ENCODE assay signal across 8 cellular contexts in genomic region chr11:1202776-1203504, GRCh38. TPM values are rescaled to one million over a fixed set of nuclear protein-coding genes. Genes with fewer than 3 reads are reported as not detected.
DNase-seq lines count a peak whose midpoint lies in the region; ATAC-seq and TF ChIP-seq lines count a peak whose summit lies in the region.

No MANE protein-coding gene starts in this region.

- no peaks in the 10 kb centered on the region for H3K36me3 Mint-ChIP-seq in Calu3 (ENCODE audit: insufficient read depth, unreplicated experiment)

- H3K27me3 Mint-ChIP-seq in Calu3 (ENCODE audit: unreplicated experiment): no peaks in the 10 kb centered on the region

- DNase-seq in Calu3 (peak; percentile 84), HT-29 (ENCODE audit: low spot score) (peak; percentile 84), SKM-1 treated with dmso at 0.1 percent for 144 hours (lab: John Stamatoyannopoulos, UW; ENCODE audit: unreplicated experiment) (peak; percentile 9), left cardiac atrium (peak; percentile 60), retina (peak; percentile 89)
- peak; percentile 38 for DNase-seq in activated naive CD8-positive, alpha-beta T cell treated with anti-CD3 and anti-CD28 coated beads, Interleukin-2, amount 50 U/mL, for 16 hours (ENCODE audit: low read depth, low spot score)

- no peak overlapping the region for H3K4me3 Mint-ChIP-seq in Calu3 (ENCODE audit: low read depth, unreplicated experiment)

- no peaks in the 10 kb centered on the region for H3K9me3 Mint-ChIP-seq in Calu3 (ENCODE audit: low read depth, unreplicated experiment)

- TF ChIP-seq CTCF in Calu3 (IDR thresholded peaks at IDR 0.05; ENCODE audit: unreplicated experiment): peak; percentile 81

- intact Hi-C loops in Calu3 (cut with micrococcal nuclease; ENCODE audit: unreplicated experiment): loop anchor here (5.0 to 10.0 kb wide), 2 partner anchors 34 to 88 kb away; no protein-coding TSS in a partner anchor
- intact Hi-C loops in left cardiac atrium (cut with DNase I): loop anchor here in 1 of 2 donors (2.0 kb wide), 2 partner anchors 314 to 374 kb away; no protein-coding TSS in a partner anchor

- peak; percentile 72 to 79 for ATAC-seq in left cardiac atrium
- ATAC-seq in GM18870 (IDR thresholded peaks at IDR 0.05; ENCODE audit: unreplicated experiment): no peak
- ATAC-seq in HG03520 (IDR thresholded peaks at IDR 0.05; ENCODE audit: unreplicated experiment): no peak

- peaks cover 14% of the 10 kb centered on the region for H3K4me1 Mint-ChIP-seq in Calu3 (ENCODE audit: low read depth, unreplicated experiment)

- CTCF ChIA-PET in Calu3 (lab: Charles Lee): interaction anchor here (0.6 to 0.8 kb wide), 4 partner anchors 30 to 396 kb away, joined by 3 to 5 read pairs (median 4); no protein-coding TSS in a partner anchor

- BruUV-seq in Calu3 (replicated peaks; lab: Mats Ljungman, UMichigan): no TSS peak

- no peak overlapping the region for H3K27ac Mint-ChIP-seq in Calu3 (ENCODE audit: unreplicated experiment)

RNA-seq across cellular contexts. Expression of gene MUC5B, which starts 19.9 kb away (rescaled TPM):
- total RNA-seq in Calu3 (2022): 3.4 and 10.5 TPM in 2 replicates
- 0.10 and 4.3 TPM in 2 replicates for total RNA-seq in HT-29 (2014; rRNA removed; shearing (Covaris generic))
- not detected for total RNA-seq in left cardiac atrium

RNA-seq across cellular contexts. Expression of gene MUC5AC, which starts 45.2 kb away (rescaled TPM):
- total RNA-seq in Calu3 (2022): 51.2 and 145 TPM in 2 replicates
- total RNA-seq in HT-29 (2014; rRNA removed; shearing (Covaris generic)): 6.9 and 9.0 TPM in 2 replicates
- not detected for total RNA-seq in left cardiac atrium

Comparison
In these comparisons a context has a peak if more than half of its experiments do, and no peak if none do; other contexts are left out.
1. DNase-seq: peak in every context shown above with its lines; median percentile 89 in retina; 84 in Calu3; 84 in HT-29; 60 in left cardiac atrium; 38 in activated naive CD8-positive, alpha-beta T cell treated with anti-CD3 and anti-CD28 coated beads, Interleukin-2, amount 50 U/mL, for 16 hours; 9 in SKM-1 treated with dmso at 0.1 percent for 144 hours.
2. ATAC-seq: peak in left cardiac atrium (2 of 2); none in GM18870 (single experiment) and HG03520 (single experiment).